Comparison of ENCODE assay signal across 9 cellular contexts in the genomic region with DNA sequence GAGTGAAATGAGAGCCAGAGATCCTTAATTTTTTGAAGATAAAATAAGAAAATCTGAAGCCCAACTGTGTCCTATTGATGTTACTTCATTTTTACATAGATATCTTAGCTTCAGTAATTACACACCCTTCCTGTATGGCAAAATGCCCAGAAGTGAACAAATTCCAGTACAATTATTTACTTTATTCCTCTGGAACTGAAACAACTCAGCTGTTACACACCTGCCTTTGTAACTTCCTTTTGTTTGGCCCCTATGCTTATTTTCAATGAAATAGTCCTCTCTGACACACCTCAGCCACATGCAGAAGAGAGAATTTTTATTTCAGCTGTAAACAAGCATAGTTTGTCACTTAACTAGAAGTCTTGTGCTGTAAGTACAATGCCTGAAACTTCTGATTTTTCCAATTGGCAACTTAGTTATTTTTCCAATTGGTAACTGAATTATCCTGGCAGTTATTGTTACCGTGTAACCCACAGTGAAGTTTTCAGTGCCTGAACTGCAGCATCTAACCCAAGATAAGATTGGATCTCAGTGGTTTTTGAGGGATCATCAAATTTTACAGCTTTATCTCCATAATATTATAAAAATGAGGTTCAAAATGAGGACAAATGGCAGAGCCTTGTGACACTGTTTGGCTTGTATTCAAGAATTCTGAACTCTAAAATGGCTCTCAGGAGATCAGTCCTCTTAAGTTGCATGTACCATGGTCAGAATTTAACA.
A peak's percentile ranks its signal among the peaks of the same experiment; 100 is the strongest.
DNase-seq lines count a peak whose midpoint lies in the region; ATAC-seq and TF ChIP-seq lines count a peak whose summit lies in the region.
"Had no signal": no experiment of that assay in that cellular context is flagged by ENCODE, and none has a peak within 500 bp of the region (broad histone marks: within the 10 kb centered on the region; RNA-seq: fewer than 3 reads in every experiment).

No MANE protein-coding gene starts in this region.

- no peaks in the 10 kb centered on the region for H3K9me3 ChIP-seq in right lobe of liver
- H3K9me3 ChIP-seq in Caco-2 = no peaks in the 10 kb centered on the region

- no peaks in the 10 kb centered on the region for H3K9me3 Mint-ChIP-seq in Caco-2 (ENCODE audit: unreplicated experiment)
- no peaks in the 10 kb centered on the region for H3K9me3 Mint-ChIP-seq in activated T-cell treated with anti-CD3 and anti-CD28 coated beads, Interleukin-2, amount 50 U/mL, for 4 hours

- H3K4me3 ChIP-seq in brain microvascular endothelial cell (ENCODE audit: low read depth, low read length) (no peak overlapping the region), right lobe of liver (no peak overlapping the region), lower leg skin (ENCODE audit: low read depth, poor library complexity, severe bottlenecking) (no peak overlapping the region), Caco-2 (ENCODE audit: low read depth, low read length) (no peak overlapping the region)

- H3K36me3 ChIP-seq in brain microvascular endothelial cell (replicated peaks) (peaks cover 4% of the 10 kb centered on the region), right lobe of liver (no peaks in the 10 kb centered on the region), Caco-2 (ENCODE audit: control insufficient read depth, insufficient read depth, low read length) (peaks cover 2% of the 10 kb centered on the region)

- H3K4me3 Mint-ChIP-seq in Caco-2 (ENCODE audit: unreplicated experiment) = no peak overlapping the region
- no peak overlapping the region for H3K4me3 Mint-ChIP-seq in activated T-cell treated with anti-CD3 and anti-CD28 coated beads, Interleukin-2, amount 50 U/mL, for 4 hours

- 25% methylated on average over 1 of the region's 1 CpG for WGBS in right lobe of liver (ENCODE audit: insufficient coverage, low coverage, low lambda C conversion rate, missing lambda C conversion rate)
- WGBS in lower leg skin, 2 donors = 30 to 48% methylated on average over 1 of the region's 1 CpG

- peak; percentile 90 to 97 (median 95) for ATAC-seq in right lobe of liver
- ATAC-seq in GM21825 (IDR thresholded peaks at IDR 0.05; ENCODE audit: unreplicated experiment) = no peak
- ATAC-seq in activated T-cell treated with anti-CD3 and anti-CD28 coated beads, Interleukin-2, amount 50 U/mL, for 4 hours = no peak

- intact Hi-C loops in right lobe of liver (cut with DNase I) (no loop called here), lower leg skin (cut with DNase I; ENCODE audit: low total_unique reads) (no loop called here), Caco-2 (cut with micrococcal nuclease; ENCODE audit: unreplicated experiment) (no loop called here)

- H3K4me1 Mint-ChIP-seq in Caco-2 (ENCODE audit: low read depth, unreplicated experiment) = no peaks in the 10 kb centered on the region
- no peaks in the 10 kb centered on the region for H3K4me1 Mint-ChIP-seq in activated T-cell treated with anti-CD3 and anti-CD28 coated beads, Interleukin-2, amount 50 U/mL, for 4 hours (ENCODE audit: low read depth)

- in situ Hi-C loops in brain microvascular endothelial cell (cut with HindIII; ENCODE audit: low pct_ligation_motif_present, low sequenced_read_pairs) = no loop called here

- TF ChIP-seq CTCF in brain microvascular endothelial cell (IDR thresholded peaks at IDR 0.05; ENCODE audit: low read depth, low read length, missing control alignments) (no peak), right lobe of liver (IDR thresholded peaks at IDR 0.05) (no peak), lower leg skin (IDR thresholded peaks at IDR 0.05) (no peak), Caco-2 (IDR thresholded peaks at IDR 0.05; ENCODE audit: insufficient read depth in 1 of 2, low read depth in 1 of 2, low read length in 1 of 2, severe bottlenecking in 1 of 2, unreplicated experiment in 1 of 2) (no peak)

- BruUV-seq in Caco-2 (replicated peaks; lab: Mats Ljungman, UMichigan) = no TSS peak

- H3K36me3 Mint-ChIP-seq in Caco-2 (ENCODE audit: insufficient read depth, unreplicated experiment) = peaks cover 14% of the 10 kb centered on the region
- peaks cover 20% of the 10 kb centered on the region for H3K36me3 Mint-ChIP-seq in activated T-cell treated with anti-CD3 and anti-CD28 coated beads, Interleukin-2, amount 50 U/mL, for 4 hours (ENCODE audit: insufficient read depth)

- CTCF ChIA-PET in Caco-2 (lab: Charles Lee) = no interaction called here

- no peaks in the 10 kb centered on the region for H3K27me3 Mint-ChIP-seq in Caco-2 (ENCODE audit: insufficient read depth, unreplicated experiment)
- no peaks in the 10 kb centered on the region for H3K27me3 Mint-ChIP-seq in activated T-cell treated with anti-CD3 and anti-CD28 coated beads, Interleukin-2, amount 50 U/mL, for 4 hours (ENCODE audit: low read depth)

- H3K4me1 ChIP-seq in right lobe of liver (peaks cover 0 to 13% (median 6%) of the 10 kb centered on the region in 4 donors), Caco-2 (no peaks in the 10 kb centered on the region)

- POLR2A ChIA-PET in Caco-2 (lab: Charles Lee) = no interaction called here

- TF ChIP-seq POLR2A in right lobe of liver (IDR thresholded peaks at IDR 0.05) (no peak), lower leg skin (IDR thresholded peaks at IDR 0.05) (no peak)

- peak; percentile 85 for DNase-seq in COR-L47 (lab: John Stamatoyannopoulos, UW)
- peak; percentile 69 for DNase-seq in NCI-H2029 (lab: John Stamatoyannopoulos, UW)
- peak; percentile 57 for DNase-seq in brain microvascular endothelial cell
- no peak for DNase-seq in right lobe of liver
- DNase-seq in lower leg skin (ENCODE audit: low spot score in 2 of 2) = no peak
- DNase-seq in Caco-2 = no peak
- no peak for DNase-seq in activated T-cell treated with anti-CD3 and anti-CD28 coated beads, Interleukin-2, amount 50 U/mL, for 4 hours

- no peak overlapping the region for H3K27ac ChIP-seq in brain microvascular endothelial cell
- H3K27ac ChIP-seq in right lobe of liver = peak overlapping the region in 2 of 3 donors; percentile 3 to 38
- H3K27ac ChIP-seq: HL-60 had no signal

- H3K27me3 ChIP-seq in brain microvascular endothelial cell (replicated peaks) = no peaks in the 10 kb centered on the region
- no peaks in the 10 kb centered on the region for H3K27me3 ChIP-seq in right lobe of liver
- H3K27me3 ChIP-seq in Caco-2 (replicated peaks; ENCODE audit: control insufficient read depth, insufficient read depth, low read length) = no peaks in the 10 kb centered on the region

- no peak overlapping the region for H3K27ac Mint-ChIP-seq in Caco-2 (ENCODE audit: unreplicated experiment)

Comparison
In these comparisons a context has a peak if more than half of its experiments do, and no peak if none do; other contexts are left out.
1. DNase-seq: peak in COR-L47 (single experiment), NCI-H2029 (single experiment) and brain microvascular endothelial cell (single experiment); none in right lobe of liver (0 of 3), lower leg skin (0 of 2), Caco-2 (0 of 2) and activated T-cell treated with anti-CD3 and anti-CD28 coated beads, Interleukin-2, amount 50 U/mL, for 4 hours (single experiment).
2. ATAC-seq: peak in right lobe of liver (4 of 4); none in GM21825 (single experiment) and activated T-cell treated with anti-CD3 and anti-CD28 coated beads, Interleukin-2, amount 50 U/mL, for 4 hours (0 of 2).